Comparison of ENCODE assay signal across 1 cellular context in the genomic region with DNA sequence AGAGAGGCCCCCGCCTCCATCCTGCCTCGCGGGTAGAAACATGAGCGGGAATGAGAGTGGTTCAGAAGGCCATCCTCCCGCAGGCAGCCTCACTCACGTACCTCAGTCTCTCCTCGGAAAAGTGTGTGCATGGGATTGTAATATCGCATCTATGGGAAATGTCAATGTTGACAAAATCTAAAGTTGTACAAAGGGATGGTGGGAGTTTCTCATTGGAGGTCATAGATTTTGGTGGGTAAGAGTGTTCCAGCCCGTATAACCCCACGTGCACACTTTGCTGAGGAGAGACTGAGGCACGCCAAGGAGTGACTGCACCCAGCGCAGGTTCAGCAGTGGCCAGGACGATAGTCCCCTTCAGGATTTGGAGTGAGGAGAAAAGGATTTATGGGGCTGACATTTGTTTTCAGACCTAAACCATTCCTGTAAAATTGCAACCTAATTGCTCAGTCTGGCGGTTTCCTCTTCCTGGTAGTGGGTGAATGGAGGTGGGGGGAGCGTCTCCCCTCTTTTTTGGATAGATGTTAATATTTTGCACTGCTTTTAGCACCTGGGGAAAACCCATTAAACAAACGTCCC.
TF ChIP-seq lines count a peak whose summit lies in the region.

No MANE protein-coding gene starts in this region.

TF ChIP-seq in GM23338, 12 proteins besides CTCF, POLR2A, EP300 and RAD21:
- TF ChIP-seq POLR2AphosphoS5 (IDR thresholded peaks at IDR 0.05; ENCODE audit: low read depth) (no peak), ETS1 (IDR thresholded peaks at IDR 0.05) (no peak), JUNB (IDR thresholded peaks at IDR 0.05; ENCODE audit: unreplicated experiment) (no peak), STAT1 (IDR thresholded peaks at IDR 0.05; ENCODE audit: unreplicated experiment) (no peak), EZH2 (IDR thresholded peaks at IDR 0.05; ENCODE audit: low read depth, unreplicated experiment) (no peak), EZH2phosphoT487 (IDR thresholded peaks at IDR 0.05; ENCODE audit: unreplicated experiment) (no peak), ZNF114 (CRISPR knock-in tag; IDR thresholded peaks at IDR 0.05) (no peak), ZNF462 (CRISPR knock-in tag; IDR thresholded peaks at IDR 0.05) (no peak), ZNF331 (CRISPR knock-in tag; IDR thresholded peaks at IDR 0.05; ENCODE audit: low read depth) (no peak)
- TF ChIP-seq, protein P1, sequence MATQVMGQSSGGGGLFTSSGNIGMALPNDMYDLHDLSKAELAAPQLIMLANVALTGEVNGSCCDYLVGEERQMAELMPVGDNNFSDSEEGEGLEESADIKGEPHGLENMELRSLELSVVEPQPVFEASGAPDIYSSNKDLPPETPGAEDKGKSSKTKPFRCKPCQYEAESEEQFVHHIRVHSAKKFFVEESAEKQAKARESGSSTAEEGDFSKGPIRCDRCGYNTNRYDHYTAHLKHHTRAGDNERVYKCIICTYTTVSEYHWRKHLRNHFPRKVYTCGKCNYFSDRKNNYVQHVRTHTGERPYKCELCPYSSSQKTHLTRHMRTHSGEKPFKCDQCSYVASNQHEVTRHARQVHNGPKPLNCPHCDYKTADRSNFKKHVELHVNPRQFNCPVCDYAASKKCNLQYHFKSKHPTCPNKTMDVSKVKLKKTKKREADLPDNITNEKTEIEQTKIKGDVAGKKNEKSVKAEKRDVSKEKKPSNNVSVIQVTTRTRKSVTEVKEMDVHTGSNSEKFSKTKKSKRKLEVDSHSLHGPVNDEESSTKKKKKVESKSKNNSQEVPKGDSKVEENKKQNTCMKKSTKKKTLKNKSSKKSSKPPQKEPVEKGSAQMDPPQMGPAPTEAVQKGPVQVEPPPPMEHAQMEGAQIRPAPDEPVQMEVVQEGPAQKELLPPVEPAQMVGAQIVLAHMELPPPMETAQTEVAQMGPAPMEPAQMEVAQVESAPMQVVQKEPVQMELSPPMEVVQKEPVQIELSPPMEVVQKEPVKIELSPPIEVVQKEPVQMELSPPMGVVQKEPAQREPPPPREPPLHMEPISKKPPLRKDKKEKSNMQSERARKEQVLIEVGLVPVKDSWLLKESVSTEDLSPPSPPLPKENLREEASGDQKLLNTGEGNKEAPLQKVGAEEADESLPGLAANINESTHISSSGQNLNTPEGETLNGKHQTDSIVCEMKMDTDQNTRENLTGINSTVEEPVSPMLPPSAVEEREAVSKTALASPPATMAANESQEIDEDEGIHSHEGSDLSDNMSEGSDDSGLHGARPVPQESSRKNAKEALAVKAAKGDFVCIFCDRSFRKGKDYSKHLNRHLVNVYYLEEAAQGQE (IDR thresholded peaks at IDR 0.05; ENCODE audit: unreplicated experiment): no peak
